ENCODE assay signal across 30 cellular contexts in genomic region chr1:4428711-4429110, GRCh38.
"Had no signal": no experiment of that assay in that cellular context is flagged by ENCODE, and none has a peak within 500 bp of the region (broad histone marks: within the 10 kb centered on the region; RNA-seq: fewer than 3 reads in every experiment).

No MANE protein-coding gene starts in this region.

- H3K27me3 ChIP-seq: neural progenitor cell, neutrophil, ovary, right atrium auricular region, right lobe of liver, tibial nerve, upper lobe of left lung, vagina had no signal

- H3K4me1 Mint-ChIP-seq: immature natural killer cell; mesothelial cell of epicardium; naive B cell; natural killer cell; stimulated activated memory B cell treated with anti-CD40 and anti-IgM and Interleukin-4, amounts not matched to agents 10 μg/mL and 1 μg/mL and 100 μg/mL, for 72 hours; stimulated activated naive CD8-positive, alpha-beta T cell treated with anti-CD3 and anti-CD28 coated beads, Interleukin-15, amount 100 ng/mL, for 72 hours had no signal

- H3K4me1 ChIP-seq: neural progenitor cell, right atrium auricular region, right lobe of liver, tibial nerve, upper lobe of left lung, vagina had no signal

- H3K4me2 ChIP-seq: neural progenitor cell, smooth muscle cell had no signal

- H3K4me3 ChIP-seq: left ventricle myocardium inferior, lung, neural progenitor cell, ovary, right atrium auricular region, right lobe of liver, smooth muscle cell, tibial nerve, upper lobe of left lung, vagina had no signal

- H2AFZ ChIP-seq: neural progenitor cell had no signal

- H3K36me3 ChIP-seq: left ventricle myocardium inferior, neural progenitor cell, neutrophil, ovary, right atrium auricular region, right lobe of liver, tibial nerve, upper lobe of left lung, vagina had no signal

- H3K9me3 Mint-ChIP-seq: immature natural killer cell, mesothelial cell of epicardium, nephron progenitor cell, neural progenitor cell had no signal

- DNase-seq: hypothalamus; immature natural killer cell; kidney; left ventricle myocardium inferior; mesendoderm; naive B cell; natural killer cell; nephron progenitor cell; occipital lobe; ovary; stimulated activated CD4-positive, alpha-beta T cell treated with anti-CD3 and anti-CD28 coated beads, Interleukin-1b, Interleukin-23, amount 100 ng/mL, for 48 hours; stimulated activated CD4-positive, alpha-beta T cell treated with anti-CD3 and anti-CD28 coated beads, Interleukin-2, amount 100 ng/mL, for 48 hours; stimulated activated CD4-positive, alpha-beta T cell treated with anti-CD3 and anti-CD28 coated beads, Interleukin-4, amount 100 ng/mL, for 4 hours; stimulated activated CD8-positive, alpha-beta memory T cell treated with anti-CD3 and anti-CD28 coated beads, Interleukin-4, amount 100 ng/mL, for 48 hours; stimulated activated naive CD4-positive, alpha-beta T cell treated with Interleukin-2 at 50 U/mL for 16 hours; stimulated activated naive CD8-positive, alpha-beta T cell treated with anti-CD3 and anti-CD28 coated beads, Interleukin-15, amount 100 ng/mL, for 72 hours; substantia nigra; upper lobe of left lung had no signal

- H3K27ac Mint-ChIP-seq: immature natural killer cell; mesothelial cell of epicardium; naive B cell; natural killer cell; nephron progenitor cell; neural progenitor cell; progenitor cell of endocrine pancreas; stimulated activated memory B cell treated with anti-CD40 and anti-IgM and Interleukin-4, amounts not matched to agents 10 μg/mL and 1 μg/mL and 100 μg/mL, for 72 hours had no signal

- H3K27me3 Mint-ChIP-seq: progenitor cell of endocrine pancreas; stimulated activated memory B cell treated with anti-CD40 and anti-IgM and Interleukin-4, amounts not matched to agents 10 μg/mL and 1 μg/mL and 100 μg/mL, for 72 hours; stimulated activated naive CD8-positive, alpha-beta T cell treated with anti-CD3 and anti-CD28 coated beads, Interleukin-15, amount 100 ng/mL, for 72 hours had no signal

- H3K4me3 Mint-ChIP-seq: immature natural killer cell; mesothelial cell of epicardium; natural killer cell; nephron progenitor cell; neural progenitor cell; stimulated activated memory B cell treated with anti-CD40 and anti-IgM and Interleukin-4, amounts not matched to agents 10 μg/mL and 1 μg/mL and 100 μg/mL, for 72 hours; stimulated activated naive CD8-positive, alpha-beta T cell treated with anti-CD3 and anti-CD28 coated beads, Interleukin-15, amount 100 ng/mL, for 72 hours had no signal

- FAIRE-seq: islet of Langerhans, kidney had no signal

- H3K27ac ChIP-seq: left ventricle myocardium inferior, neural progenitor cell, neutrophil, ovary, right atrium auricular region, right lobe of liver, tibial nerve, upper lobe of left lung, vagina had no signal

- H3K9ac ChIP-seq: neural progenitor cell had no signal

- H3K36me3 Mint-ChIP-seq: immature natural killer cell; mesothelial cell of epicardium; naive B cell; natural killer cell; neural progenitor cell; stimulated activated memory B cell treated with anti-CD40 and anti-IgM and Interleukin-4, amounts not matched to agents 10 μg/mL and 1 μg/mL and 100 μg/mL, for 72 hours had no signal

- H3K9me3 ChIP-seq: left ventricle myocardium inferior, neutrophil, ovary, right atrium auricular region, right lobe of liver, upper lobe of left lung, vagina had no signal
